Comparison of ENCODE assay signal across 8 cellular contexts in genomic region chr7:116984917-116985316, GRCh38. TPM values are rescaled to one million over a fixed set of nuclear protein-coding genes. Genes with fewer than 3 reads are reported as not detected.
DNase-seq lines count a peak whose midpoint lies in the region; ATAC-seq and TF ChIP-seq lines count a peak whose summit lies in the region.

No MANE protein-coding gene starts in this region.

- no peaks in the 10 kb centered on the region for H3K27me3 ChIP-seq in HCT116 (ENCODE audit: insufficient read depth, low read length)
- no peaks in the 10 kb centered on the region for H3K27me3 ChIP-seq in adipocyte (replicated peaks; ENCODE audit: control insufficient read depth, insufficient read depth, low read length)
- no peaks in the 10 kb centered on the region for H3K27me3 ChIP-seq in kidney epithelial cell (ENCODE audit: control insufficient read depth, insufficient read depth, low read length)

- H3K4me2 ChIP-seq in HCT116 (ENCODE audit: low read length) = no peak overlapping the region

- CTCF ChIA-PET in HCT116 (lab: Charles Lee) = interaction anchor here (0.7 to 2.1 kb wide), 10 partner anchors 13 to 143 kb away, joined by 3 to 10 read pairs (median 4); partner anchors contain the start of gene ST7

- H2AFZ ChIP-seq in HCT116 (ENCODE audit: low read depth, low read length, poor library complexity, severe bottlenecking) = no peak overlapping the region

- H3K4me1 ChIP-seq in HCT116 (ENCODE audit: control insufficient read depth in 1 of 2, insufficient read depth in 2 of 2, low read length in 2 of 2) = peaks cover 0 to 9% of the 10 kb centered on the region in 2 experiments; a peak in 1 of 4 replicates
- H3K4me1 ChIP-seq in adipocyte (ENCODE audit: control insufficient read depth, insufficient read depth, low read length) = peaks cover 25% of the 10 kb centered on the region

- H3K9me2 ChIP-seq in HCT116 (ENCODE audit: insufficient read depth) = no peaks in the 10 kb centered on the region

- H4K20me1 ChIP-seq in HCT116 (ENCODE audit: insufficient read depth) = no peaks in the 10 kb centered on the region

- peak; percentile 80 for ATAC-seq in HCT116

- H3K36me3 ChIP-seq in HCT116 (ENCODE audit: control insufficient read depth in 1 of 2, insufficient read depth in 2 of 2, low read length in 2 of 2) = no peaks in the 10 kb centered on the region
- H3K36me3 ChIP-seq in adipocyte (ENCODE audit: control insufficient read depth, insufficient read depth, low read length, severe bottlenecking) = no peaks in the 10 kb centered on the region
- H3K36me3 ChIP-seq in kidney epithelial cell (ENCODE audit: control insufficient read depth, insufficient read depth, low read length) = no peaks in the 10 kb centered on the region

- TF ChIP-seq CTCF in GM10266 (IDR thresholded peaks at IDR 0.05; ENCODE audit: control insufficient read depth, insufficient read depth, low read depth, missing control alignments) = peak; percentile 51
- peak; percentile 56 to 79 (median 59); a peak in 5 of 6 replicates for TF ChIP-seq CTCF in HCT116 (IDR thresholded peaks at IDR 0.05 in 2 of 3, conservative IDR thresholded peaks at IDR 0.05 in 1 of 3; ENCODE audit: borderline replicate concordance in 1 of 3, insufficient read depth in 1 of 3, low read depth in 2 of 3, low read length in 2 of 3)
- peak; percentile 54 for TF ChIP-seq CTCF in kidney epithelial cell (IDR thresholded peaks at IDR 0.05; ENCODE audit: insufficient read depth, low read length, poor library complexity, severe bottlenecking)

- H3K4me3 ChIP-seq in HCT116 (replicated peaks in 1 of 2; ENCODE audit: low read depth in 1 of 2, low read length in 2 of 2) (no peak overlapping the region), adipocyte (ENCODE audit: low read length) (no peak overlapping the region), kidney epithelial cell (ENCODE audit: low read depth, low read length) (no peak overlapping the region)

- POLR2A ChIA-PET in HCT116 (lab: Charles Lee) = no interaction called here

- H3K27ac ChIP-seq in HCT116 (ENCODE audit: low read depth, low read length) = no peak overlapping the region

- RAD21 ChIA-PET in HCT116 (lab: Charles Lee; ENCODE audit: low non-redundant PET in 1 of 2, low total read pairs in 2 of 2, uncharacterized antibody in 2 of 2, unreplicated experiment in 2 of 2) = no interaction called here

- TF ChIP-seq POLR2A in HCT116 (IDR thresholded peaks at IDR 0.05; ENCODE audit: borderline replicate concordance, extremely low read depth, insufficient read depth, insufficient read length) = no peak

- H3K9me3 ChIP-seq in HCT116 (ENCODE audit: control insufficient read depth in 1 of 2, insufficient read depth in 1 of 2, low read depth in 1 of 2, low read length in 2 of 2) = no peaks in the 10 kb centered on the region
- H3K9me3 ChIP-seq in adipocyte (ENCODE audit: control insufficient read depth, low read length) = no peaks in the 10 kb centered on the region

- H3K79me2 ChIP-seq in HCT116 (ENCODE audit: insufficient read depth, low read length) = peaks cover 4% of the 10 kb centered on the region; the same call in 1 of the 2 replicates

- no TSS peak for BruUV-seq in HCT116 (replicated peaks; lab: Mats Ljungman, UMichigan)

- TF ChIP-seq RAD21 in HCT116 (IDR thresholded peaks at IDR 0.05; ENCODE audit: low read depth) = peak; percentile 53

- no peak overlapping the region for H3K9ac ChIP-seq in HCT116 (ENCODE audit: low read length)
- no peak overlapping the region for H3K9ac ChIP-seq in adipocyte (ENCODE audit: low read length)

- intact Hi-C loops in HCT116 (cut with micrococcal nuclease) = loop anchor here (2.0 kb wide), 1 partner anchor 134 kb away; no protein-coding TSS in a partner anchor

- DNase-seq in GM10266 (ENCODE audit: extremely low spot score) (no peak), HCT116 (ENCODE audit: low read depth, low spot score) (no peak), NCI-H2029 (lab: John Stamatoyannopoulos, UW) (peak; percentile 12), adipocyte (ENCODE audit: low read depth) (peak; percentile 77), kidney epithelial cell (ENCODE audit: low read depth) (no peak), NCI-H226 (no peak), nucleus accumbens (lab: John Stamatoyannopoulos, UW) (no peak)
- no peak for DNase-seq in stimulated activated CD8-positive, alpha-beta memory T cell treated with anti-CD3 and anti-CD28 coated beads, Interleukin-4, amount 100 ng/mL, for 48 hours

TF ChIP-seq in HCT116, 20 proteins besides CTCF, POLR2A, EP300 and RAD21:
- TF ChIP-seq POLR2AphosphoS5 (IDR thresholded peaks at IDR 0.05; ENCODE audit: low read depth, low read length) (no peak), YY1 (IDR thresholded peaks at IDR 0.05; ENCODE audit: extremely low read depth, insufficient replicate concordance, low read depth, low read length) (no peak), SP1 (IDR thresholded peaks at IDR 0.05; ENCODE audit: low read depth) (no peak), CBX3 (IDR thresholded peaks at IDR 0.05; ENCODE audit: low read depth) (no peak), JUND (IDR thresholded peaks at IDR 0.05) (no peak), ELF1 (IDR thresholded peaks at IDR 0.05; ENCODE audit: borderline replicate concordance, low read depth) (no peak), ZBTB33 (IDR thresholded peaks at IDR 0.05; ENCODE audit: extremely low read depth, insufficient replicate concordance, low read length) (no peak), ZNF274 (IDR thresholded peaks at IDR 0.05; ENCODE audit: low read depth, low read length) (no peak), CEBPB (IDR thresholded peaks at IDR 0.05; ENCODE audit: low read depth) (no peak), EZH2phosphoT487 (IDR thresholded peaks at IDR 0.05; ENCODE audit: borderline replicate concordance) (no peak), TCF7L2 (IDR thresholded peaks at IDR 0.05; ENCODE audit: borderline replicate concordance, extremely low read depth, insufficient read depth, insufficient read length) (no peak), FOSL1 (IDR thresholded peaks at IDR 0.05; ENCODE audit: low read depth) (no peak), ZFX (IDR thresholded peaks at IDR 0.05) (no peak), EGR1 (IDR thresholded peaks at IDR 0.05; ENCODE audit: low read depth) (no peak), SRF (IDR thresholded peaks at IDR 0.05; ENCODE audit: low read depth) (no peak), EZH2 (IDR thresholded peaks at IDR 0.05) (no peak), SIN3A (IDR thresholded peaks at IDR 0.05; ENCODE audit: low read depth) (no peak)
- TF ChIP-seq, protein P1, sequence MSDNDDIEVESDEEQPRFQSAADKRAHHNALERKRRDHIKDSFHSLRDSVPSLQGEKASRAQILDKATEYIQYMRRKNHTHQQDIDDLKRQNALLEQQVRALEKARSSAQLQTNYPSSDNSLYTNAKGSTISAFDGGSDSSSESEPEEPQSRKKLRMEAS (IDR thresholded peaks at IDR 0.05) = no peak

RNA-seq across cellular contexts. Expression of gene ST7, which starts 31.6 kb away (rescaled TPM):
- total RNA-seq in HCT116 (2021; ENCODE audit: unreplicated experiment) (12.6 TPM), kidney epithelial cell (17.0 and 19.0 TPM in 2 replicates)
- polyA plus RNA-seq in HCT116 (2012) = 6.2 and 7.9 TPM in 2 replicates

Comparison
In these comparisons a context has a peak if more than half of its experiments do, and no peak if none do; other contexts are left out.
1. DNase-seq: peak in NCI-H2029 (single experiment) and adipocyte (single experiment); none in GM10266 (single experiment), HCT116 (single experiment), kidney epithelial cell (single experiment), NCI-H226 (single experiment), stimulated activated CD8-positive, alpha-beta memory T cell treated with anti-CD3 and anti-CD28 coated beads, Interleukin-4, amount 100 ng/mL, for 48 hours (single experiment) and nucleus accumbens (0 of 56).
2. Peak in every context shown above with its lines, with median percentiles within 50 percentile points of each other: CTCF ChIP-seq.